1 cellular context compared by ENCODE assay signal in the genomic region with DNA sequence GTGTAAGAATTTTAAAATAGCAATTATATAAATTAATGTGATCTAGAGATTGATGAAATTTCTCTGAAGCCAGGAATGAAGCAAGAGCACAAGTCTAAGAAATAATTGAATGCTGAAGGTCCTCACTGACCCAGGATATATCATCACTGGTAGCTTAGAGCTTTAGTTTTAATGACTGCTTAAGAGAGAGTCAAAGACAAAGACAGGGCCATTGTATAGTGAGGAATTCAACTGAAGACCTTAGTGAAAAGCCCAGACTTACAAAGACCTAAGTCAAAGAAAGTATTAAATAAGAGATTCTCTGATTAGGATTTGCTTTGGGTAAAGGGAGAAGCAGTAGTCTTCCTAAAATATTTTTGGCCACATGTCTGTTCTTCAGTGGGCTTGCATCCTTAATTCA.
TF ChIP-seq lines count a peak whose summit lies in the region.

No MANE protein-coding gene starts in this region.

TF ChIP-seq in GM23338, 12 proteins besides CTCF, POLR2A, EP300 and RAD21 (continued from another document):
- TF ChIP-seq EZH2 (IDR thresholded peaks at IDR 0.05; ENCODE audit: low read depth, unreplicated experiment), result no peak
